Comparison of ENCODE assay signal across 8 cellular contexts in the genomic region with DNA sequence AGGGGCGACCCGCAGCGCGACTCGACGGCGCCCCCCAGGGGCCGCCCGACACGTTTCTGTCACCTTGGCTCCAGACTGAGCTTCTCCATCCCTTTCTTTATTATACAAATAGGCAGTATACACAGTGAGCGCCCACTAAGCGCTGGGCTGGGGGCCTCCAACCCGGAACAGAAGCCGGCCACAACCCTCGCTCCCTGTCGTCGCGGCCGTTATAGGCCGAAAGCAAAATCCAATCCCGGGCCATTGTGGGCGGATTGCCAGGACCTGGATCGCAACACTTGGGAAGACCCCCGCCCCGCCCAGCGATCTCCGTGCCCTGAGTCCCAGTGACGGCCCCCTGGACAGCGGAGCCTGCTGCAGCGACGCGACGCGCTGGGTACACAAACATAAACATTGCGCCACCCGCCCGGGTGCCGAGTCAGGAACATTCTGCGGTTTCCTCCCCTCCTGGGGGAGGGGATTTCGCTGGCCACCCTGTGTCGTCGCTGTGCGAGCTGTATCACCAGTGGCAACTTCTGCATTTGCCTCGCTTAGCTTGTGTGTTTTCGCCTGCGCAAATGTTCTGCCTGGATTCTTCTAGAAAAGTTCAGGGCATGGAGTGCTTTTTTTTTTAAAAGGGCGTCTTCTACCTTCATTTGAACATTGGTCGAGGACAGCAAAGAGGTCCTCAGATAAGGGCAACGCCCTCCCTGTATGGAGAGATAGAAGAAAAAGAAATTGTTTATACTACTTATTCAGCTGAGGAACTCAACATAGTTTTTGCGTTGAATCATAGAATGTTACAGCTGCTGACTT. TPM values are rescaled to one million over a fixed set of nuclear protein-coding genes. Genes with fewer than 3 reads are reported as not detected.
DNase-seq lines count a peak whose midpoint lies in the region; TF ChIP-seq lines count a peak whose summit lies in the region.

No MANE protein-coding gene starts in this region.

- TF ChIP-seq EP300 in suprapubic skin (IDR thresholded peaks at IDR 0.05): peak; percentile 88

- 10% methylated on average over 30 of the region's 50 CpGs for WGBS in suprapubic skin

- TF ChIP-seq CTCF in GM20000 (IDR thresholded peaks at IDR 0.05; ENCODE audit: extremely low read depth, missing control alignments) (peak; percentile 94), suprapubic skin (IDR thresholded peaks at IDR 0.05) (peak; percentile 81 to 86)

- peaks cover 72% of the 10 kb centered on the region for H3K4me1 ChIP-seq in SJSA1 (replicated peaks)
- H3K4me1 ChIP-seq in suprapubic skin: peaks cover 65% of the 10 kb centered on the region

- H3K36me3 ChIP-seq in SJSA1 (peaks cover 37% of the 10 kb centered on the region), suprapubic skin (peaks cover 35% of the 10 kb centered on the region)

- no peaks in the 10 kb centered on the region for H3K9me3 Mint-ChIP-seq in IgD-negative memory B cell

- peak overlapping the region; percentile 87 to 98 (median 96) for H3K4me3 Mint-ChIP-seq in IgD-negative memory B cell

- peak overlapping the region; percentile 75 for H3K4me3 ChIP-seq in SJSA1
- peak overlapping the region; percentile 97 for H3K4me3 ChIP-seq in suprapubic skin

- no peaks in the 10 kb centered on the region for H3K27me3 ChIP-seq in SJSA1 (replicated peaks)
- no peaks in the 10 kb centered on the region for H3K27me3 ChIP-seq in suprapubic skin

- peaks cover 23 to 33% (median 23%) of the 10 kb centered on the region in 3 donors for H3K4me1 Mint-ChIP-seq in IgD-negative memory B cell

- TF ChIP-seq POLR2A in suprapubic skin (IDR thresholded peaks at IDR 0.05): peak; percentile 36 to 58

- peak overlapping the region; percentile 100 for H3K27ac Mint-ChIP-seq in IgD-negative memory B cell

- DNase-seq in CD1c-positive myeloid dendritic cell (ENCODE audit: extremely low spot score) (peak; percentile 99), GM20000 (ENCODE audit: low spot score) (peak; percentile 81), SJSA1 (ENCODE audit: low read depth in 1 of 2, low spot score in 2 of 2) (peak; percentile 99 to 100), germinal center (ENCODE audit: low spot score) (peak; percentile 86), nucleus accumbens (lab: John Stamatoyannopoulos, UW) (peak in 39 of 56 donors; percentile 38 to 85 (median 68)), suprapubic skin (ENCODE audit: low spot score in 2 of 2) (peak; percentile 99)
- DNase-seq in activated naive CD4-positive, alpha-beta T cell treated with Interleukin-2 at 50 U/mL for 16 hours: peak; percentile 76

- no peaks in the 10 kb centered on the region for H3K27me3 Mint-ChIP-seq in IgD-negative memory B cell

- peaks cover 14% of the 10 kb centered on the region for H3K36me3 Mint-ChIP-seq in IgD-negative memory B cell

- H3K27ac ChIP-seq in SJSA1 (peak overlapping the region; percentile 99), suprapubic skin (peak overlapping the region; percentile 100)

- H3K9me3 ChIP-seq in SJSA1 (replicated peaks) (no peaks in the 10 kb centered on the region), suprapubic skin (no peaks in the 10 kb centered on the region)

RNA-seq across cellular contexts. Expression of gene DUSP1, which starts 1.3 kb away (rescaled TPM):
- 705 TPM for polyA plus RNA-seq in IgD-negative memory B cell
- 322 and 475 TPM in 2 replicates for total RNA-seq in SJSA1 (2014; rRNA removed; shearing (Covaris generic))
- total RNA-seq in suprapubic skin: 1,000 to 10,000 TPM; 1,246 to 2,948 (median 1,762) TPM

Comparison
In these comparisons a context has a peak if more than half of its experiments do, and no peak if none do; other contexts are left out.
1. Peak in every context shown above with its lines: DNase-seq, H3K4me3 ChIP-seq and H3K27ac ChIP-seq.